16 cellular contexts compared by ENCODE assay signal in the genomic region with DNA sequence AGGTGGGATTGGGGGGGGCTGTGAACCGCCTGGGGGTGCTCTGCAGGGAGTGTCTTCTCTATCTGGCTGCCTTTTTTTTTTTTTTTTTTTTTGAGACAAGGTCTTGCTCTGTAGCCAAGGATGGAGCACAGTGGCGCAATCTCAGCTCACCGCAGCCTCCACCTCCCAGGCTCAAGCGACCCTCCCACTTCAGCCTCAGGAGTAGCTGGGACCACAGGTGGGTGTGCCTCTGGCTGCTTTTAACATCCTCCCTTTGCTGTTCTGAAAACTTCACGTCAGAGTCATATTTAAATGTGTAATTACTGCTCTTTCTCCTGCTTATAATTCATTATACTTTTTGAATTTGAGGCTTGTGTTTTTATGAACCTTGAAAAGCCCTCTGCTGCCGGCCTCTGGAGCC.
DNase-seq lines count a peak whose midpoint lies in the region; ATAC-seq and TF ChIP-seq lines count a peak whose summit lies in the region.
"Had no signal": no experiment of that assay in that cellular context is flagged by ENCODE, and none has a peak within 500 bp of the region (broad histone marks: within the 10 kb centered on the region; RNA-seq: fewer than 3 reads in every experiment).

No MANE protein-coding gene starts in this region.

- H3K36me3 ChIP-seq in right atrium auricular region (peaks cover 3% of the 10 kb centered on the region), ovary (no peaks in the 10 kb centered on the region)
- H3K36me3 ChIP-seq: transverse colon had no signal

- TF ChIP-seq CTCF in right atrium auricular region (IDR thresholded peaks at IDR 0.05) (no peak), fibroblast of the aortic adventitia (IDR thresholded peaks at IDR 0.05; ENCODE audit: insufficient read depth, low read length) (no peak), GM10266 (IDR thresholded peaks at IDR 0.05; ENCODE audit: control insufficient read depth, insufficient read depth, low read depth, missing control alignments) (no peak), ovary (IDR thresholded peaks at IDR 0.05) (no peak)
- TF ChIP-seq CTCF in activated CD8-positive, alpha-beta T cell treated with anti-CD3 and anti-CD28 coated beads for 36 hours (IDR thresholded peaks at IDR 0.05), result no peak

- no peak overlapping the region for H3K4me3 ChIP-seq in right atrium auricular region
- no peak overlapping the region for H3K4me3 ChIP-seq in fibroblast of the aortic adventitia (ENCODE audit: low read depth, low read length)
- H3K4me3 ChIP-seq in ovary, result no peak overlapping the region
- H3K4me3 ChIP-seq: right lobe of liver, transverse colon had no signal

- no peak for TF ChIP-seq POLR2A in ovary (IDR thresholded peaks at IDR 0.05)

- DNase-seq in left ventricle myocardium superior (peak; percentile 24), right atrium auricular region (ENCODE audit: low spot score) (no peak), fibroblast of the aortic adventitia (ENCODE audit: low read depth) (peak; percentile 28), NCI-H526 treated with DMSO at 0.1 percent for 48 hours (lab: John Stamatoyannopoulos, UW) (no peak), GM10266 (ENCODE audit: extremely low spot score) (no peak), ovary (no peak), ureter (ENCODE audit: low spot score) (no peak)
- DNase-seq in activated CD8-positive, alpha-beta T cell treated with anti-CD3 and anti-CD28 coated beads for 36 hours, result no peak
- DNase-seq: hypothalamus; NCI-H1436; NCI-H510A; right lobe of liver; stimulated activated CD4-positive, alpha-beta T cell treated with anti-CD3 and anti-CD28 coated beads, Interleukin-2, amount 100 ng/mL, for 48 hours; transverse colon had no signal

- H3K27me3 ChIP-seq in right atrium auricular region, result no peaks in the 10 kb centered on the region
- no peaks in the 10 kb centered on the region for H3K27me3 ChIP-seq in ovary
- H3K27me3 ChIP-seq: right lobe of liver, transverse colon had no signal

- H3K27me3 Mint-ChIP-seq in activated CD8-positive, alpha-beta T cell treated with anti-CD3 and anti-CD28 coated beads for 36 hours, result no peaks in the 10 kb centered on the region

- CTCF ChIA-PET in activated CD8-positive, alpha-beta T cell treated with anti-CD3 and anti-CD28 coated beads for 36 hours (lab: Charles Lee), result interaction anchor here (1.0 kb wide), 1 partner anchor 13 kb away, joined by 4 read pairs; no protein-coding TSS in a partner anchor

- ATAC-seq in left ventricle myocardium superior, result no peak
- peak; percentile 25 for ATAC-seq in activated CD8-positive, alpha-beta T cell treated with anti-CD3 and anti-CD28 coated beads for 36 hours
- ATAC-seq: right lobe of liver had no signal

- 57 to 71% (median 70%) methylated on average over 6 of the region's 6 CpGs for WGBS in ovary, 3 donors

- H3K27ac ChIP-seq in right atrium auricular region (peak overlapping the region in 1 of 2 donors; percentile 41), ovary (peak overlapping the region in 1 of 2 donors; percentile 67)
- H3K27ac ChIP-seq: HL-60, KMS-11, right lobe of liver, transverse colon had no signal

- H3K9me3 Mint-ChIP-seq in activated CD8-positive, alpha-beta T cell treated with anti-CD3 and anti-CD28 coated beads for 36 hours, result no peaks in the 10 kb centered on the region

- POLR2A ChIA-PET in activated CD8-positive, alpha-beta T cell treated with anti-CD3 and anti-CD28 coated beads for 36 hours (lab: Charles Lee), result interaction anchor here (0.9 to 1.4 kb wide), 3 partner anchors 54 to 192 kb away, joined by 3 read pairs; no protein-coding TSS in a partner anchor

- H3K9me3 ChIP-seq in right atrium auricular region, result no peaks in the 10 kb centered on the region
- no peaks in the 10 kb centered on the region for H3K9me3 ChIP-seq in ovary
- H3K9me3 ChIP-seq: right lobe of liver, transverse colon had no signal

- intact Hi-C loops in left ventricle myocardium superior (cut with micrococcal nuclease), result no loop called here
- intact Hi-C loops in activated CD8-positive, alpha-beta T cell treated with anti-CD3 and anti-CD28 coated beads for 36 hours (cut with micrococcal nuclease), result no loop called here
- intact Hi-C loops in ovary (cut with DNase I), result no loop called here

- peak overlapping the region; percentile 49 for H3K27ac Mint-ChIP-seq in activated CD8-positive, alpha-beta T cell treated with anti-CD3 and anti-CD28 coated beads for 36 hours

- peaks cover 0 to 70% of the 10 kb centered on the region in 2 donors for H3K4me1 ChIP-seq in right atrium auricular region
- H3K4me1 ChIP-seq in ovary (ENCODE audit: insufficient read depth), result peaks cover 53% of the 10 kb centered on the region

- no peak overlapping the region for H3K4me3 Mint-ChIP-seq in activated CD8-positive, alpha-beta T cell treated with anti-CD3 and anti-CD28 coated beads for 36 hours

- H3K36me3 Mint-ChIP-seq in activated CD8-positive, alpha-beta T cell treated with anti-CD3 and anti-CD28 coated beads for 36 hours (ENCODE audit: low read depth), result peaks cover 11% of the 10 kb centered on the region

- no peak for TF ChIP-seq EP300 in ovary (IDR thresholded peaks at IDR 0.05)

- peaks cover 36% of the 10 kb centered on the region for H3K4me1 Mint-ChIP-seq in activated CD8-positive, alpha-beta T cell treated with anti-CD3 and anti-CD28 coated beads for 36 hours (ENCODE audit: low read depth)

Comparison
In these comparisons a context has a peak if more than half of its experiments do, and no peak if none do; other contexts are left out.
1. DNase-seq: peak in left ventricle myocardium superior (single experiment) and fibroblast of the aortic adventitia (single experiment); none in right atrium auricular region (single experiment), activated CD8-positive, alpha-beta T cell treated with anti-CD3 and anti-CD28 coated beads for 36 hours (single experiment), NCI-H526 treated with DMSO at 0.1 percent for 48 hours (single experiment), GM10266 (single experiment), ovary (0 of 5) and ureter (single experiment).